Comparison of ENCODE assay signal across 1 cellular context in genomic region chr4:123217676-123218075, GRCh38.
TF ChIP-seq lines count a peak whose summit lies in the region.

No MANE protein-coding gene starts in this region.

TF ChIP-seq in HEK293, 187 proteins besides CTCF, POLR2A, EP300 and RAD21 (continued from another document):
- TF ChIP-seq, protein P1, sequence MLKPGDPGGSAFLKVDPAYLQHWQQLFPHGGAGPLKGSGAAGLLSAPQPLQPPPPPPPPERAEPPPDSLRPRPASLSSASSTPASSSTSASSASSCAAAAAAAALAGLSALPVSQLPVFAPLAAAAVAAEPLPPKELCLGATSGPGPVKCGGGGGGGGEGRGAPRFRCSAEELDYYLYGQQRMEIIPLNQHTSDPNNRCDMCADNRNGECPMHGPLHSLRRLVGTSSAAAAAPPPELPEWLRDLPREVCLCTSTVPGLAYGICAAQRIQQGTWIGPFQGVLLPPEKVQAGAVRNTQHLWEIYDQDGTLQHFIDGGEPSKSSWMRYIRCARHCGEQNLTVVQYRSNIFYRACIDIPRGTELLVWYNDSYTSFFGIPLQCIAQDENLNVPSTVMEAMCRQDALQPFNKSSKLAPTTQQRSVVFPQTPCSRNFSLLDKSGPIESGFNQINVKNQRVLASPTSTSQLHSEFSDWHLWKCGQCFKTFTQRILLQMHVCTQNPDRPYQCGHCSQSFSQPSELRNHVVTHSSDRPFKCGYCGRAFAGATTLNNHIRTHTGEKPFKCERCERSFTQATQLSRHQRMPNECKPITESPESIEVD (tag by site-specific recombination; IDR thresholded peaks at IDR 0.05), result peak; percentile 57; the same call in 1 of the 2 replicates
- TF ChIP-seq, protein P2, sequence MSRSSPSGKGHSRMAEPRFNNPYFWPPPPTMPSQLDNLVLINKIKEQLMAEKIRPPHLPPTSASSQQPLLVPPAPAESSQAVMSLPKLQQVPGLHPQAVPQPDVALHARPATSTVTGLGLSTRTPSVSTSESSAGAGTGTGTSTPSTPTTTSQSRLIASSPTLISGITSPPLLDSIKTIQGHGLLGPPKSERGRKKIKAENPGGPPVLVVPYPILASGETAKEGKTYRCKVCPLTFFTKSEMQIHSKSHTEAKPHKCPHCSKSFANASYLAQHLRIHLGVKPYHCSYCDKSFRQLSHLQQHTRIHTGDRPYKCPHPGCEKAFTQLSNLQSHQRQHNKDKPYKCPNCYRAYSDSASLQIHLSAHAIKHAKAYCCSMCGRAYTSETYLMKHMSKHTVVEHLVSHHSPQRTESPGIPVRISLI (tag by site-specific recombination; IDR thresholded peaks at IDR 0.05), result no peak
- TF ChIP-seq ZNF560 (tag by site-specific recombination; IDR thresholded peaks at IDR 0.05; ENCODE audit: borderline replicate concordance) (no peak), ZNF214 (tag by site-specific recombination; IDR thresholded peaks at IDR 0.05; ENCODE audit: borderline replicate concordance) (no peak), ZNF549 (tag by site-specific recombination; IDR thresholded peaks at IDR 0.05) (no peak), ZIC2 (tag by site-specific recombination; IDR thresholded peaks at IDR 0.05) (0 out of 2 replicates have a peak, but pooled peaks have one; percentile 28), ZBTB21 (tag by site-specific recombination; IDR thresholded peaks at IDR 0.05) (peak; percentile 63; the same call in 1 of the 2 replicates), TRIM28 (IDR thresholded peaks at IDR 0.05; ENCODE audit: borderline replicate concordance, low read length) (peak; percentile 68; the same call in 1 of the 2 replicates)
